In genomic region chr1:2534775-2535387, GRCh38 we compare ENCODE assay signal across 12 cellular contexts. TPM values are rescaled to one million over a fixed set of nuclear protein-coding genes. Genes with fewer than 3 reads are reported as not detected.
DNase-seq lines count a peak whose midpoint lies in the region; ATAC-seq and TF ChIP-seq lines count a peak whose summit lies in the region.
"Had no signal": no experiment of that assay in that cellular context is flagged by ENCODE, and none has a peak within 500 bp of the region (broad histone marks: within the 10 kb centered on the region; RNA-seq: fewer than 3 reads in every experiment).

No MANE protein-coding gene starts in this region.

- H3K9me3 Mint-ChIP-seq in CD14-positive monocyte, result peaks cover 0 to 3% (median 0%) of the 10 kb centered on the region in 7 donors
- H3K9me3 Mint-ChIP-seq: CD8-positive, alpha-beta memory T cell had no signal

- H3K4me3 Mint-ChIP-seq in CD14-positive monocyte, result peak overlapping the region in 1 of 2 donors; percentile 11
- H3K4me3 Mint-ChIP-seq: CD8-positive, alpha-beta memory T cell had no signal

- TF ChIP-seq CTCF in lower lobe of right lung (IDR thresholded peaks at IDR 0.05) (no peak), CD14-positive monocyte (IDR thresholded peaks at IDR 0.05) (no peak)

- in situ Hi-C loops in Caki2 (cut with HindIII; ENCODE audit: low pct_unique_long_range_greater_than_20kb, low sequenced_read_pairs), result no loop called here

- H3K36me3 Mint-ChIP-seq in CD14-positive monocyte, result no peaks in the 10 kb centered on the region

- peaks cover 39% of the 10 kb centered on the region for H3K27me3 ChIP-seq in lower lobe of right lung (ENCODE audit: low read depth)

- no peak overlapping the region for H3K4me3 ChIP-seq in lower lobe of right lung
- H3K4me3 ChIP-seq: pancreas, SJSA1 had no signal

- peaks cover 38% of the 10 kb centered on the region for H3K4me1 ChIP-seq in lower lobe of right lung

- peak; percentile 77 to 81 for ATAC-seq in lower lobe of right lung
- no peak for ATAC-seq in HG03565 (IDR thresholded peaks at IDR 0.05; ENCODE audit: unreplicated experiment)

- peaks cover 28 to 76% (median 48%) of the 10 kb centered on the region in 3 donors for H3K27me3 Mint-ChIP-seq in CD14-positive monocyte (ENCODE audit: low read depth in 3 of 3)

- DNase-seq in Caki2 (ENCODE audit: low read depth), result peak; percentile 16
- peak; percentile 88 for DNase-seq in NCI-H1105 (lab: John Stamatoyannopoulos, UW)
- peak; percentile 70 for DNase-seq in astrocyte of the hippocampus (ENCODE audit: low read depth, low spot score)
- peak; percentile 76 for DNase-seq in lower lobe of right lung
- no peak for DNase-seq in CD14-positive monocyte (ENCODE audit: low spot score)
- DNase-seq in stimulated activated naive CD4-positive, alpha-beta T cell (lab: John Stamatoyannopoulos, UW), result no peak
- DNase-seq in GOT3 (lab: John Stamatoyannopoulos, UW), result no peak
- DNase-seq: CD8-positive, alpha-beta memory T cell; pancreas had no signal

- no peaks in the 10 kb centered on the region for H3K4me1 Mint-ChIP-seq in CD14-positive monocyte

- intact Hi-C loops in lower lobe of right lung (cut with DNase I) (no loop called here), CD14-positive monocyte (cut with micrococcal nuclease) (no loop called here)

- H3K9me3 ChIP-seq in lower lobe of right lung, result no peaks in the 10 kb centered on the region
- H3K9me3 ChIP-seq: pancreas, SJSA1 had no signal

- H3K36me3 ChIP-seq in lower lobe of right lung, result no peaks in the 10 kb centered on the region
- H3K36me3 ChIP-seq: pancreas, SJSA1 had no signal

- no peak overlapping the region for H3K27ac Mint-ChIP-seq in CD14-positive monocyte

- peak overlapping the region; percentile 58 for H3K27ac ChIP-seq in lower lobe of right lung
- H3K27ac ChIP-seq: KMS-11, pancreas, SJSA1 had no signal

RNA-seq across cellular contexts. Expression of gene HES5, which starts 4.8 kb away (rescaled TPM):
- not detected in 2 replicates for total RNA-seq in Caki2 (2014; rRNA removed; shearing (Covaris generic); ENCODE audit: low replicate concordance)
- 1.5 TPM for total RNA-seq in lower lobe of right lung
- not detected for polyA plus RNA-seq in CD14-positive monocyte
- total RNA-seq: CD8-positive, alpha-beta memory T cell; SJSA1 had no signal
- polyA plus RNA-seq: CD8-positive, alpha-beta memory T cell had no signal

RNA-seq across cellular contexts. Expression of gene PANK4, which starts 8.5 kb away (rescaled TPM):
- total RNA-seq in Caki2 (2014; rRNA removed; shearing (Covaris generic); ENCODE audit: low replicate concordance), result 21.1 and 34.6 TPM in 2 replicates
- total RNA-seq in lower lobe of right lung, result 39.2 TPM
- 10 to 100 TPM; 11.9 to 13.7 TPM for polyA plus RNA-seq in CD14-positive monocyte

RNA-seq across cellular contexts. Expression of gene TNFRSF14, which starts 21.3 kb away (rescaled TPM):
- total RNA-seq in Caki2 (2014; rRNA removed; shearing (Covaris generic); ENCODE audit: low replicate concordance), result not detected in 2 replicates
- total RNA-seq in lower lobe of right lung, result 152 TPM
- 10 to 100 TPM; 62.1 to 64.4 TPM for polyA plus RNA-seq in CD14-positive monocyte

RNA-seq across cellular contexts. Expression of gene PRXL2B, which starts 51.7 kb away (rescaled TPM):
- 17.0 and 31.0 TPM in 2 replicates for total RNA-seq in Caki2 (2014; rRNA removed; shearing (Covaris generic); ENCODE audit: low replicate concordance)
- total RNA-seq in lower lobe of right lung, result 26.3 TPM
- polyA plus RNA-seq in CD14-positive monocyte, result 1 to 10 TPM; 3.6 to 6.0 TPM

RNA-seq across cellular contexts. Expression of gene PLCH2, which starts 58.8 kb away (rescaled TPM):
- total RNA-seq in Caki2 (2014; rRNA removed; shearing (Covaris generic); ENCODE audit: low replicate concordance), result 0.26 and 0.74 TPM in 2 replicates
- total RNA-seq in lower lobe of right lung, result 3.8 TPM
- not detected for polyA plus RNA-seq in CD14-positive monocyte

Comparison
In these comparisons a context has a peak if more than half of its experiments do, and no peak if none do; other contexts are left out.
1. DNase-seq: peak in Caki2 (single experiment), NCI-H1105 (single experiment), astrocyte of the hippocampus (single experiment) and lower lobe of right lung (single experiment); none in CD14-positive monocyte (single experiment), stimulated activated naive CD4-positive, alpha-beta T cell (0 of 6) and GOT3 (single experiment).
2. RNA of gene TNFRSF14, which starts 21.3 kb away (total RNA-seq): 152 TPM in lower lobe of right lung (single experiment); not detected in Caki2; every median in the first group is over 100 times any median in the second.